In genomic region chr17:42561908-42562844, GRCh38 we compare ENCODE assay signal across 1 cellular context.
TF ChIP-seq lines count a peak whose summit lies in the region.

TSS of gene COASY (plus strand) at chr17:42562148. CDS start at chr17:42562623, 475 bp downstream.

TF ChIP-seq in K562, 482 proteins besides CTCF, POLR2A, EP300 and RAD21 (continued from another document):
- TF ChIP-seq E2F5 (CRISPR knock-in tag; IDR thresholded peaks at IDR 0.05): no peak
- TF ChIP-seq ZMIZ1 (IDR thresholded peaks at IDR 0.05; ENCODE audit: low read depth in 2 of 2, low read length in 2 of 2): 0 out of 4 replicates have a peak, but pooled peaks of 1 of the 2 experiments have one; percentile 21
- no peak for TF ChIP-seq ZNF408 (CRISPR knock-in tag; IDR thresholded peaks at IDR 0.05; ENCODE audit: low read depth)
- no peak for TF ChIP-seq ZFPM2 (CRISPR knock-in tag; IDR thresholded peaks at IDR 0.05)
- TF ChIP-seq RFX5 (IDR thresholded peaks at IDR 0.05; ENCODE audit: low read depth, low read length): no peak
- no peak for TF ChIP-seq GTF2E2 (tag; IDR thresholded peaks at IDR 0.05)
- no peak for TF ChIP-seq RBM25 (IDR thresholded peaks at IDR 0.05; ENCODE audit: low read depth, low read length, severe bottlenecking)
- TF ChIP-seq ZNF644 (tag; IDR thresholded peaks at IDR 0.05; ENCODE audit: low read depth): 0 out of 2 replicates have a peak, but pooled peaks have one; percentile 68
- no peak for TF ChIP-seq RNF219 (CRISPR knock-in tag; IDR thresholded peaks at IDR 0.05)
- no peak for TF ChIP-seq SOX6 (IDR thresholded peaks at IDR 0.05)
- TF ChIP-seq PREB (CRISPR knock-in tag; IDR thresholded peaks at IDR 0.05): peak; percentile 94; the same call in 1 of the 2 replicates
- no peak for TF ChIP-seq DLX4 (CRISPR knock-in tag; IDR thresholded peaks at IDR 0.05)
- TF ChIP-seq TEAD2 (tag; IDR thresholded peaks at IDR 0.05): no peak
- no peak for TF ChIP-seq NBN (IDR thresholded peaks at IDR 0.05; ENCODE audit: low read depth)
- TF ChIP-seq NFATC3 (IDR thresholded peaks at IDR 0.05): no peak
- no peak for TF ChIP-seq OTX1 (CRISPR knock-in tag; IDR thresholded peaks at IDR 0.05)
- no peak for TF ChIP-seq ZBTB8A (IDR thresholded peaks at IDR 0.05; ENCODE audit: partially characterized antibody)
- TF ChIP-seq ZHX1 (conservative IDR thresholded peaks at IDR 0.05; ENCODE audit: low read length): peak; percentile 88
- TF ChIP-seq NFIC (IDR thresholded peaks at IDR 0.05): peak; percentile 41; the same call in 1 of the 2 replicates
- TF ChIP-seq ETV1 (tag; conservative IDR thresholded peaks at IDR 0.05; ENCODE audit: low read depth): peak; percentile 77
- TF ChIP-seq SUPT5H (IDR thresholded peaks at IDR 0.05): peak; percentile 74
- no peak for TF ChIP-seq NFXL1 (CRISPR knock-in tag; IDR thresholded peaks at IDR 0.05)
- peak; percentile 45; the same call in 1 of the 2 replicates for TF ChIP-seq ATF7 (IDR thresholded peaks at IDR 0.05)
- TF ChIP-seq SMARCA5 (IDR thresholded peaks at IDR 0.05): no peak
- peak; percentile 26; the same call in 1 of the 2 replicates for TF ChIP-seq ZNF592 (IDR thresholded peaks at IDR 0.05)
- no peak for TF ChIP-seq KLF13 (tag; IDR thresholded peaks at IDR 0.05; ENCODE audit: borderline replicate concordance, low read depth)
